Comparison of ENCODE assay signal across 13 cellular contexts in the genomic region with DNA sequence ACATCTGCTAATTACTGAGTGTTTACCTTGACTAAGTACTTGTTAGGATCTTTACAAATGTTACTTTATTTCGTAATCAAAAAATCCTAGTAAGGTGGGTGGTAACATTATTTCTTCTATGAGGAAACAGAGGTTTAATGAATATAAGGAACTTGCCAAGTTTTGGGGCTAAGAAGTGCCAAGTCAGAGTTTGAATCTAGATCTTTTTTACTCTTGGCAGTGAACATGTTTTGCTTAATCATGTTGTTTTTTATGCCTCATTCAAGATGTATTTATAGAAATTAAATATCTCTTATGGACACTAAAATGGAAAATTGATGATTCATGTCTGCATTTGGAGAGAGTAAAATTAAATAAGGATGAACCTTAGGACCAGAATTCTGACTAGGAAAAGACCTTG.
A peak's percentile ranks its signal among the peaks of the same experiment; 100 is the strongest.
DNase-seq lines count a peak whose midpoint lies in the region; ATAC-seq and TF ChIP-seq lines count a peak whose summit lies in the region.
"Had no signal": no experiment of that assay in that cellular context is flagged by ENCODE, and none has a peak within 500 bp of the region (broad histone marks: within the 10 kb centered on the region; RNA-seq: fewer than 3 reads in every experiment).

No MANE protein-coding gene starts in this region.

- DNase-seq in AG10803 (ENCODE audit: low read depth) (peak; percentile 77), M059J (ENCODE audit: low read depth) (peak; percentile 17), choroid plexus epithelial cell (ENCODE audit: low read depth) (peak; percentile 64), myocyte (ENCODE audit: low read depth) (peak; percentile 22), MM.1S (no peak), cerebellar nuclear complex (lab: John Stamatoyannopoulos, UW) (no peak), BE2C (no peak)
- DNase-seq: activated CD4-positive, alpha-beta T cell treated with anti-CD3 and anti-CD28 coated beads for 36 hours; activated T-cell treated with anti-CD3 and anti-CD28 coated beads, Interleukin-2, amount 50 U/mL, for 48 hours; CD4-positive, CD25-positive, alpha-beta regulatory T cell; stimulated activated CD4-positive, alpha-beta T cell treated with anti-CD3 and anti-CD28 coated beads, Interleukin-4, amount 100 ng/mL, for 1 hour had no signal

- H3K27ac ChIP-seq in MM.1S (ENCODE audit: low read length) = no peak overlapping the region

- H3K9me3 ChIP-seq in MM.1S (replicated peaks; ENCODE audit: insufficient read depth, low read length) (no peaks in the 10 kb centered on the region), BE2C (no peaks in the 10 kb centered on the region)

- no peak for ATAC-seq in esophagus mucosa
- ATAC-seq: activated CD4-positive, alpha-beta T cell treated with anti-CD3 and anti-CD28 coated beads for 36 hours; stimulated activated memory B cell treated with anti-CD40 and anti-IgM and Interleukin-4, amounts not matched to agents 10 μg/mL and 1 μg/mL and 100 μg/mL, for 72 hours had no signal

- H4K20me1 ChIP-seq in MM.1S (ENCODE audit: insufficient read depth, low read length) = no peaks in the 10 kb centered on the region

- H3K9ac ChIP-seq in MM.1S (ENCODE audit: low read length) = no peak overlapping the region

- H3K36me3 ChIP-seq in MM.1S (replicated peaks; ENCODE audit: insufficient read depth, low read length) (no peaks in the 10 kb centered on the region), BE2C (no peaks in the 10 kb centered on the region)

- no peaks in the 10 kb centered on the region for H3F3A ChIP-seq in MM.1S (ENCODE audit: insufficient read depth, low read length)

- TF ChIP-seq CTCF in AG10803 (conservative IDR thresholded peaks at IDR 0.05; ENCODE audit: low read length) (no peak), choroid plexus epithelial cell (conservative IDR thresholded peaks at IDR 0.05; ENCODE audit: low read depth, low read length) (no peak), MM.1S (IDR thresholded peaks at IDR 0.05; ENCODE audit: low read length) (no peak), BE2C (IDR thresholded peaks at IDR 0.05; ENCODE audit: low read depth, low read length) (no peak)

- no peaks in the 10 kb centered on the region for H3K27me3 ChIP-seq in MM.1S (replicated peaks; ENCODE audit: insufficient read depth, low read length)
- H3K27me3 ChIP-seq in BE2C = no peaks in the 10 kb centered on the region

- H3K79me2 ChIP-seq in MM.1S (ENCODE audit: low read length) = no peaks in the 10 kb centered on the region

- no peak overlapping the region for H3K4me2 ChIP-seq in MM.1S (ENCODE audit: low read depth, low read length)

- no peaks in the 10 kb centered on the region for H3K9me2 ChIP-seq in MM.1S (replicated peaks; ENCODE audit: insufficient read depth, low read length)

- H2AFZ ChIP-seq in MM.1S (ENCODE audit: low read length) = no peak overlapping the region

- H3K4me1 ChIP-seq in MM.1S (ENCODE audit: low read length) = peaks cover 6% of the 10 kb centered on the region; the same call in 1 of the 2 replicates
- H3K4me1 ChIP-seq in BE2C = peaks cover 6% of the 10 kb centered on the region

- H3K4me3 ChIP-seq in AG10803 (ENCODE audit: low read length) = no peak overlapping the region
- H3K4me3 ChIP-seq in choroid plexus epithelial cell (ENCODE audit: low read depth, low read length) = no peak overlapping the region
- H3K4me3 ChIP-seq in MM.1S (ENCODE audit: low read length) = no peak overlapping the region
- H3K4me3 ChIP-seq in BE2C (ENCODE audit: low read depth, low read length) = no peak overlapping the region

Comparison
In these comparisons a context has a peak if more than half of its experiments do, and no peak if none do; other contexts are left out.
1. DNase-seq: peak in AG10803 (single experiment), M059J (single experiment), choroid plexus epithelial cell (single experiment) and myocyte (single experiment); none in MM.1S (single experiment), cerebellar nuclear complex (0 of 2) and BE2C (single experiment).